In genomic region chr2:46355756-46356155, GRCh38 we compare ENCODE assay signal across 18 cellular contexts. TPM values are rescaled to one million over a fixed set of nuclear protein-coding genes. Genes with fewer than 3 reads are reported as not detected.
DNase-seq lines count a peak whose midpoint lies in the region; ATAC-seq lines count a peak whose summit lies in the region.
"Had no signal": no experiment of that assay in that cellular context is flagged by ENCODE, and none has a peak within 500 bp of the region (broad histone marks: within the 10 kb centered on the region; RNA-seq: fewer than 3 reads in every experiment).

No MANE protein-coding gene starts in this region.

- intact Hi-C loops in Right ventricle myocardium inferior (cut with DNase I) (no loop called here), cardiac septum (cut with DNase I) (no loop called here), left ventricle myocardium superior (cut with micrococcal nuclease) (loop anchor here (10.0 kb wide), 1 partner anchor 51 kb away; no protein-coding TSS in a partner anchor)

- DNase-seq in Right ventricle myocardium inferior (ENCODE audit: missing footprints) (no peak), cardiac septum (ENCODE audit: low spot score) (no peak), NCI-H526 treated with DMSO at 0.1 percent for 48 hours (lab: John Stamatoyannopoulos, UW) (peak; percentile 62), left ventricle myocardium superior (peak; percentile 58), NCI-H2081 treated with DMSO at 0.1 percent for 48 hours (lab: John Stamatoyannopoulos, UW) (no peak), activated T-cell treated with anti-CD3 and anti-CD28 coated beads for 4 hours (no peak), KBM-7 (no peak)
- DNase-seq: AML-193; CD8-positive, alpha-beta T cell; COR-L47; DMS 273 treated with DMSO at 0.1 percent for 48 hours; DMS53; DND-41; EL; H9 had no signal

- in situ Hi-C loops in KBM-7 (cut with MboI; ENCODE audit: low pct_unique_long_range_greater_than_20kb, low sequenced_read_pairs) = no loop called here

- ATAC-seq in Right ventricle myocardium inferior (peak; percentile 80), left ventricle myocardium superior (peak; percentile 77)
- ATAC-seq: A549; CD8-positive, alpha-beta T cell; GM12878; HepG2 had no signal

RNA-seq across cellular contexts. Expression of gene EPAS1, which starts 58.5 kb away (rescaled TPM):
- total RNA-seq in Right ventricle myocardium inferior = 205 TPM
- 139 TPM for total RNA-seq in cardiac septum
- 212 TPM for total RNA-seq in left ventricle myocardium superior

Comparison
In these comparisons a context has a peak if more than half of its experiments do, and no peak if none do; other contexts are left out.
1. DNase-seq: peak in NCI-H526 treated with DMSO at 0.1 percent for 48 hours (single experiment) and left ventricle myocardium superior (single experiment); none in Right ventricle myocardium inferior (single experiment), cardiac septum (single experiment), NCI-H2081 treated with DMSO at 0.1 percent for 48 hours (single experiment), activated T-cell treated with anti-CD3 and anti-CD28 coated beads for 4 hours (single experiment) and KBM-7 (single experiment).